In the genomic region with DNA sequence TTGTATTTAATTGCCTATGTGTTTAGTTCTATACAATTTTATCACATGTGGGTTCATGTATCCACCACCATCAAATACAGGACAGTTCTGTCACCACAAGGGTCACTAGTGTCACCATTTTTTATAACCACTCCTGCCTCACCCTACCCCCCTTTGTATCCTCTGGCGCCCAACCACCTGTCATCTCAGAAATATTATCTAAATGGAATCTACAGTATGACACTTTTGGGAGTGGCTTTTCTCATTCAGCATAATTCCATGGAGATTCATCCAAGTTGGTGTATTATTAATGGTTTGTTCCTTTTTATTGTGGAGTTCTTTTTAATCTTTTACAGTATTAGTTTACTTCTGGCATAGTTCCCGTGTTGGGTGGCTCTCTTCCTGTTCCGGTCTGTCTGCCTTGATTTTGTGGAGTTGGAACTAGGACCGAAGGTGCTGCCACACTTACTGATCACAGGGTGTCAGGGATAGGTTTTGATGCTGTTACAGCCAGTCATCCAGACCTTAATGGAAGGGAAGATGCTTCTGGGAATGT, we compare ENCODE assay signal across 18 cellular contexts.
DNase-seq lines count a peak whose midpoint lies in the region; ATAC-seq and FAIRE-seq lines count a peak whose summit lies in the region.
"Had no signal": no experiment of that assay in that cellular context is flagged by ENCODE, and none has a peak within 500 bp of the region (broad histone marks: within the 10 kb centered on the region; RNA-seq: fewer than 3 reads in every experiment).

No MANE protein-coding gene starts in this region.

- peaks cover 19% of the 10 kb centered on the region for H3K36me3 Mint-ChIP-seq in stimulated activated memory B cell treated with anti-CD40 and anti-IgM and Interleukin-4, amounts not matched to agents 10 μg/mL and 1 μg/mL and 100 μg/mL, for 72 hours

- ATAC-seq in stimulated activated memory B cell treated with anti-CD40 and anti-IgM and Interleukin-4, amounts not matched to agents 10 μg/mL and 1 μg/mL and 100 μg/mL, for 72 hours, result no peak
- no peak for ATAC-seq in HG02973 (IDR thresholded peaks at IDR 0.05; ENCODE audit: unreplicated experiment)
- ATAC-seq: sciatic nerve; stimulated activated naive CD8-positive, alpha-beta T cell treated with anti-CD3 and anti-CD28 coated beads, Interleukin-15, amount 100 ng/mL, for 72 hours had no signal

- peaks cover 77% of the 10 kb centered on the region for H3K4me1 Mint-ChIP-seq in stimulated activated memory B cell treated with anti-CD40 and anti-IgM and Interleukin-4, amounts not matched to agents 10 μg/mL and 1 μg/mL and 100 μg/mL, for 72 hours

- DNase-seq in activated CD8-positive, alpha-beta memory T cell treated with anti-CD3 and anti-CD28 coated beads for 24 hours, result peak; percentile 26
- DNase-seq in activated CD8-positive, alpha-beta memory T cell treated with anti-CD3 and anti-CD28 coated beads, Interleukin-2, amount 50 U/mL, for 48 hours, result no peak
- DNase-seq in RCC 7860 (ENCODE audit: low spot score) (peak; percentile 34), kidney glomerular epithelial cell (lab: John Stamatoyannopoulos, UW) (peak; percentile 23), DMS153 treated with DMSO at 0.1 percent for 48 hours (lab: John Stamatoyannopoulos, UW; ENCODE audit: unreplicated experiment) (no peak)
- no peak for DNase-seq in activated CD4-positive, alpha-beta T cell treated with anti-CD3 and anti-CD28 coated beads, Interleukin-2, amount 50 U/mL, for 1 hour
- DNase-seq: activated CD4-positive, CD25-positive, alpha-beta regulatory T cell; amniotic stem cell; dermis blood vessel endothelial cell; NCI-H1436; NCI-H748 treated with DMSO at 0.1 percent for 48 hours; stimulated activated naive CD8-positive, alpha-beta T cell treated with anti-CD3 and anti-CD28 coated beads, Interleukin-15, amount 100 ng/mL, for 72 hours; trophoblast cell had no signal

- no peaks in the 10 kb centered on the region for H3K27me3 Mint-ChIP-seq in stimulated activated memory B cell treated with anti-CD40 and anti-IgM and Interleukin-4, amounts not matched to agents 10 μg/mL and 1 μg/mL and 100 μg/mL, for 72 hours
- H3K27me3 Mint-ChIP-seq: stimulated activated naive CD8-positive, alpha-beta T cell treated with anti-CD3 and anti-CD28 coated beads, Interleukin-15, amount 100 ng/mL, for 72 hours had no signal

- no peak overlapping the region for H3K4me3 Mint-ChIP-seq in stimulated activated memory B cell treated with anti-CD40 and anti-IgM and Interleukin-4, amounts not matched to agents 10 μg/mL and 1 μg/mL and 100 μg/mL, for 72 hours

- FAIRE-seq in RCC 7860 (lab: Jason Lieb, UNC), result peak; percentile 44
- FAIRE-seq: frontal cortex, GM12892 had no signal

- H3K27ac Mint-ChIP-seq in stimulated activated memory B cell treated with anti-CD40 and anti-IgM and Interleukin-4, amounts not matched to agents 10 μg/mL and 1 μg/mL and 100 μg/mL, for 72 hours, result peak overlapping the region; percentile 81

- no peaks in the 10 kb centered on the region for H3K9me3 Mint-ChIP-seq in stimulated activated memory B cell treated with anti-CD40 and anti-IgM and Interleukin-4, amounts not matched to agents 10 μg/mL and 1 μg/mL and 100 μg/mL, for 72 hours
- H3K9me3 Mint-ChIP-seq: stimulated activated naive CD8-positive, alpha-beta T cell treated with anti-CD3 and anti-CD28 coated beads, Interleukin-15, amount 100 ng/mL, for 72 hours had no signal

Comparison
In these comparisons a context has a peak if more than half of its experiments do, and no peak if none do; other contexts are left out.
1. DNase-seq: peak in activated CD8-positive, alpha-beta memory T cell treated with anti-CD3 and anti-CD28 coated beads for 24 hours (single experiment), RCC 7860 (single experiment) and kidney glomerular epithelial cell (single experiment); none in activated CD8-positive, alpha-beta memory T cell treated with anti-CD3 and anti-CD28 coated beads, Interleukin-2, amount 50 U/mL, for 48 hours (single experiment), activated CD4-positive, alpha-beta T cell treated with anti-CD3 and anti-CD28 coated beads, Interleukin-2, amount 50 U/mL, for 1 hour (single experiment) and DMS153 treated with DMSO at 0.1 percent for 48 hours (single experiment).